Comparison of ENCODE assay signal across 8 cellular contexts in the genomic region with DNA sequence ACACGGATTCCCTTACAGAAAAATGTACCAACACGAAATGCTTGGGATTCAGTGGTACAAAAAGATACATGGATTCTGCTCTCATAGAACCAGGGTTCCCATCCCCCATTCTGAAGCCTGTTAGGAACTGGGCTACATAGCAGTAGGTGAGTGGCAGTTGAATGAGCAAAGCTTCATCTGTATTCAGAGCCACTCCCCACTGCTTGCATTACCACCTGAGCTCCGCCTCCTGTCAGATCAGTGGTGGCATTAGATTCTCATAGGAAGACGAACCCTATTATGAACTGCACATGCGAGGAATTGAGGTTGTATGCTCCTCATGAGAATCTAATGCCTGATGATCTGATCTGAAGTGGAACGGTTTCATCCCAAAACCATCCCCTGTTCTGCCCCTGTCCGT.
"Had no signal": no experiment of that assay in that cellular context is flagged by ENCODE, and none has a peak within 500 bp of the region (broad histone marks: within the 10 kb centered on the region; RNA-seq: fewer than 3 reads in every experiment).

No MANE protein-coding gene starts in this region.

- H2AFZ ChIP-seq: GM23248 had no signal

- H3K36me3 ChIP-seq: HAP-1 had no signal

- DNase-seq: GOT3, H7, KBM-7 had no signal

- H3K9me3 ChIP-seq: HAP-1 had no signal

- H3K4me3 ChIP-seq: GM23248, HAP-1 had no signal

- ATAC-seq: HCT116 had no signal

- H3K27ac ChIP-seq: KMS-11 had no signal

- H3K9ac ChIP-seq: GM23248, KMS-11 had no signal

- FAIRE-seq: HTR-8/SVneo had no signal

- H3K4me1 ChIP-seq: HAP-1 had no signal

- H3K4me2 ChIP-seq: KMS-11 had no signal
